ENCODE assay signal across 15 cellular contexts in the genomic region with DNA sequence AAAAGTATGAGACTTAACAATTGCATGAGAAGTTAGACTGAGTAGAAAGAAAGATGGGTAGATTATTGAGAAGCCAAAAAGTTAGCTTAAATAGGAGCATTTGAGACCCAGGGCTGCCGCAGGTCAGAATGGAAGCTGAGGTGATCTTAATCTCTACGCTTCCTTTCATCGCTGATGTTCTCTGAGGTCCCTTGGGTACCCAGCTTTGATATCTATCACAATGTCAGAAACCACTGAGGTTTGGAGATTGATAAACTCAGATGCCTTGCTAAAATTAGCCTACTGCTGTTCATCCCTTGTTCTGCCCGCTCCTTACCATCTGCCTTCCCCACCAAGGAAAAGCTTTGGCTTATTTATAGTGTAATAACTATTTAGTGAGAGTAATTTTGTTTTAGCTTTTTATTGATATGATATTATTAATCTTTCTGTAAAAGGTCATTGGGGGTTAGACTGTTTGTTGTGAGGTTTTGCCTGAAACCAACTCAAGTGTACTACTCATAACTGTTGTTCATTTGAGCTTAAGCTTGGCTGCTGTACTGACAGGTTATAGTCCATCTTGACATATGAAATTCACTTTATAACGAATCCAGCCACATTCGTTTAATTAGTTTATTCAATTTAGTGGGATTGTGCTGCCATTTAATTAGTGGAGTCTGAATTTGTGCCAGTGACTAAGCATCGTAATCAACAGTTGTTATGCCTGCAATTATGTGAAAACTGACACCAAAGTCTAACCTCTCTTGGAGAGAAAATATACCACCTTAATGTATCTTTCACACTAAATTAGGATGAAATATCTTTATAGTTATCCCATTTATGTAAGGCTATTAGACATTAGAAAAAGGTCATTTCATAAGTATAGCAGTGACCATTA. TPM values are rescaled to one million over a fixed set of nuclear protein-coding genes. Genes with fewer than 3 reads are reported as not detected.
DNase-seq lines count a peak whose midpoint lies in the region; ATAC-seq and TF ChIP-seq lines count a peak whose summit lies in the region.
"Had no signal": no experiment of that assay in that cellular context is flagged by ENCODE, and none has a peak within 500 bp of the region (broad histone marks: within the 10 kb centered on the region; RNA-seq: fewer than 3 reads in every experiment).

No MANE protein-coding gene starts in this region.

- H3K9me2 ChIP-seq in Loucy (replicated peaks; ENCODE audit: low read depth, low read length): no peaks in the 10 kb centered on the region

- H3F3A ChIP-seq in Loucy (ENCODE audit: low read depth): no peaks in the 10 kb centered on the region

- no peaks in the 10 kb centered on the region for H3K9me3 Mint-ChIP-seq in activated naive CD8-positive, alpha-beta T cell (ENCODE audit: low read depth)
- no peaks in the 10 kb centered on the region for H3K9me3 Mint-ChIP-seq in stimulated activated naive CD8-positive, alpha-beta T cell treated with anti-CD3 and anti-CD28 coated beads, Interleukin-15, amount 100 ng/mL, for 72 hours
- H3K9me3 Mint-ChIP-seq: natural killer cell treated with Interleukin-12 subunit alpha and Interleukin-12 subunit beta and Interleukin-15 and Interleukin-18, amount 100 ng/mL, for 72 hours had no signal

- ATAC-seq in left ventricle myocardium superior (no peak), GM21526 (IDR thresholded peaks at IDR 0.05; ENCODE audit: low FRiP score, unreplicated experiment) (no peak)
- ATAC-seq in stimulated activated naive CD8-positive, alpha-beta T cell treated with anti-CD3 and anti-CD28 coated beads, Interleukin-15, amount 100 ng/mL, for 72 hours: peak; percentile 60
- ATAC-seq: natural killer cell treated with Interleukin-12 subunit alpha and Interleukin-12 subunit beta and Interleukin-15 and Interleukin-18, amount 100 ng/mL, for 72 hours had no signal

- intact Hi-C loops in left ventricle myocardium superior (cut with micrococcal nuclease): no loop called here

- H3K4me1 ChIP-seq in right atrium auricular region (peaks cover 0 to 18% of the 10 kb centered on the region in 2 donors), Loucy (ENCODE audit: insufficient read depth, low read length, poor library complexity, severe bottlenecking) (peaks cover 9% of the 10 kb centered on the region)
- H3K4me1 ChIP-seq: left ventricle myocardium inferior, tibial artery had no signal

- H3K27me3 ChIP-seq in right atrium auricular region (no peaks in the 10 kb centered on the region), Loucy (ENCODE audit: insufficient read depth, low read length, poor library complexity, severe bottlenecking) (no peaks in the 10 kb centered on the region)
- H3K27me3 ChIP-seq: MG63, tibial artery had no signal

- no peak overlapping the region for H2AFZ ChIP-seq in Loucy (ENCODE audit: low read length)

- H3K4me3 ChIP-seq in right atrium auricular region: peak overlapping the region in 1 of 2 donors; percentile 4
- H3K4me3 ChIP-seq in Loucy (ENCODE audit: low read length, poor library complexity, severe bottlenecking): no peak overlapping the region
- H3K4me3 ChIP-seq: left ventricle myocardium inferior, MG63, tibial artery had no signal

- H3K4me2 ChIP-seq in Loucy (ENCODE audit: low read depth, low read length, poor library complexity, severe bottlenecking): peak overlapping the region; percentile 25

- H3K27ac ChIP-seq in right atrium auricular region: peak overlapping the region; percentile 71 to 81
- H3K27ac ChIP-seq: left ventricle myocardium inferior, tibial artery had no signal

- TF ChIP-seq CTCF in right atrium auricular region (IDR thresholded peaks at IDR 0.05) (no peak), Loucy (conservative IDR thresholded peaks at IDR 0.05; ENCODE audit: low read length) (no peak)

- H3K9me3 ChIP-seq in right atrium auricular region (no peaks in the 10 kb centered on the region), Loucy (ENCODE audit: insufficient read depth, low read depth, low read length) (no peaks in the 10 kb centered on the region)
- H3K9me3 ChIP-seq: MG63 had no signal

- H3K4me3 Mint-ChIP-seq in activated naive CD8-positive, alpha-beta T cell: peak overlapping the region; percentile 50
- H3K4me3 Mint-ChIP-seq in stimulated activated naive CD8-positive, alpha-beta T cell treated with anti-CD3 and anti-CD28 coated beads, Interleukin-15, amount 100 ng/mL, for 72 hours: peak overlapping the region; percentile 8 to 35
- H3K4me3 Mint-ChIP-seq: natural killer cell treated with Interleukin-12 subunit alpha and Interleukin-12 subunit beta and Interleukin-15 and Interleukin-18, amount 100 ng/mL, for 72 hours; WTC11 had no signal

- H3K27me3 Mint-ChIP-seq in activated naive CD8-positive, alpha-beta T cell: no peaks in the 10 kb centered on the region
- no peaks in the 10 kb centered on the region for H3K27me3 Mint-ChIP-seq in stimulated activated naive CD8-positive, alpha-beta T cell treated with anti-CD3 and anti-CD28 coated beads, Interleukin-15, amount 100 ng/mL, for 72 hours
- H3K27me3 Mint-ChIP-seq: natural killer cell treated with Interleukin-12 subunit alpha and Interleukin-12 subunit beta and Interleukin-15 and Interleukin-18, amount 100 ng/mL, for 72 hours had no signal

- no peaks in the 10 kb centered on the region for H4K20me1 ChIP-seq in Loucy (ENCODE audit: insufficient read depth, low read length, poor library complexity, severe bottlenecking)

- H3K36me3 Mint-ChIP-seq in activated naive CD8-positive, alpha-beta T cell: peaks cover 14% of the 10 kb centered on the region
- H3K36me3 Mint-ChIP-seq: natural killer cell treated with Interleukin-12 subunit alpha and Interleukin-12 subunit beta and Interleukin-15 and Interleukin-18, amount 100 ng/mL, for 72 hours had no signal

- H3K79me2 ChIP-seq in Loucy (ENCODE audit: insufficient read depth, low read length): no peaks in the 10 kb centered on the region

- DNase-seq in right atrium auricular region (ENCODE audit: low spot score) (no peak), left ventricle myocardium superior (no peak), A172 (ENCODE audit: low spot score) (no peak)
- DNase-seq in stimulated activated naive CD8-positive, alpha-beta T cell treated with anti-CD3 and anti-CD28 coated beads, Interleukin-15, amount 100 ng/mL, for 72 hours: no peak
- DNase-seq: left ventricle myocardium inferior; MG63; NCI-H446 treated with DMSO at 0.1 percent for 48 hours; stimulated activated CD4-positive, alpha-beta T cell treated with anti-CD3 and anti-CD28 coated beads, Interleukin-1b, Interleukin-23, amount 100 ng/mL, for 48 hours; tibial artery had no signal

- peak overlapping the region; percentile 56 for H3K27ac Mint-ChIP-seq in activated naive CD8-positive, alpha-beta T cell
- H3K27ac Mint-ChIP-seq in stimulated activated naive CD8-positive, alpha-beta T cell treated with anti-CD3 and anti-CD28 coated beads, Interleukin-15, amount 100 ng/mL, for 72 hours: no peak overlapping the region
- H3K27ac Mint-ChIP-seq: activated T-helper 2 cell treated with anti-CD3 and anti-CD28 coated beads, Interferon-gamma antibody, Interleukin-2, Interleukin-4, amounts not matched to agents 10 μg/mL and 5 μg/mL and 100 μg/mL, durations not matched to agents 14 hours and 24 hours and 36 hours; WTC11 had no signal

- H3K36me3 ChIP-seq in right atrium auricular region (no peaks in the 10 kb centered on the region), Loucy (ENCODE audit: insufficient read depth, low read length) (no peaks in the 10 kb centered on the region)
- H3K36me3 ChIP-seq: left ventricle myocardium inferior, MG63 had no signal

- H3K9ac ChIP-seq in Loucy (ENCODE audit: low read depth, low read length, poor library complexity, severe bottlenecking): no peak overlapping the region

- peaks cover 71% of the 10 kb centered on the region for H3K4me1 Mint-ChIP-seq in activated naive CD8-positive, alpha-beta T cell (ENCODE audit: low read depth)
- peaks cover 64% of the 10 kb centered on the region for H3K4me1 Mint-ChIP-seq in stimulated activated naive CD8-positive, alpha-beta T cell treated with anti-CD3 and anti-CD28 coated beads, Interleukin-15, amount 100 ng/mL, for 72 hours
- H3K4me1 Mint-ChIP-seq: WTC11 had no signal

RNA-seq across cellular contexts. Expression of a gene that starts 15.1 kb away (rescaled TPM):
- total RNA-seq in right atrium auricular region (10 to 100 TPM; 25.0 to 28.1 TPM), left ventricle myocardium superior (3.5 TPM)
- 103 and 152 TPM in 2 replicates for total RNA-seq in A172 (2014; rRNA removed; shearing (Covaris generic))
